ENCODE assay signal across 19 cellular contexts in genomic region chr6:143555582-143555981, GRCh38. TPM values are rescaled to one million over a fixed set of nuclear protein-coding genes. Genes with fewer than 3 reads are reported as not detected.
DNase-seq lines count a peak whose midpoint lies in the region; ATAC-seq and TF ChIP-seq lines count a peak whose summit lies in the region.
"Had no signal": no experiment of that assay in that cellular context is flagged by ENCODE, and none has a peak within 500 bp of the region (broad histone marks: within the 10 kb centered on the region; RNA-seq: fewer than 3 reads in every experiment).

No MANE protein-coding gene starts in this region.

- peak overlapping the region; percentile 66 for H2AFZ ChIP-seq in GM23248

- peak; percentile 46 for ATAC-seq in activated T-helper 17 cell treated with anti-CD3 and anti-CD28 coated beads, Interleukin-2, amount 50 U/mL, for 72 hours (replicated peaks)
- ATAC-seq in naive thymus-derived CD4-positive, alpha-beta T cell = no peak
- ATAC-seq in GM18861 (IDR thresholded peaks at IDR 0.05; ENCODE audit: unreplicated experiment) = no peak

- intact Hi-C loops in naive thymus-derived CD4-positive, alpha-beta T cell (cut with micrococcal nuclease) = loop anchor here (1.0 to 10.0 kb wide), 3 partner anchors 9 to 1081 kb away; no protein-coding TSS in a partner anchor
- intact Hi-C loops in ascending aorta (cut with DNase I) = no loop called here
- intact Hi-C loops in esophagus squamous epithelium (cut with DNase I) = no loop called here

- peak overlapping the region; percentile 82 for H3K4me3 Mint-ChIP-seq in activated T-helper 17 cell treated with anti-CD3 and anti-CD28 coated beads, Interleukin-2, amount 50 U/mL, for 72 hours
- peak overlapping the region in 9 of 10 donors; percentile 52 to 85 (median 78) for H3K4me3 Mint-ChIP-seq in naive thymus-derived CD4-positive, alpha-beta T cell
- H3K4me3 Mint-ChIP-seq: activated B cell treated with CpG ODN at 0.5 μM for 24 hours had no signal

- H3K9ac ChIP-seq in GM23248 = peak overlapping the region; percentile 9; the same call in 1 of the 2 replicates
- H3K9ac ChIP-seq: BLaER1 treated with 17β-estradiol and CSF1 and Interleukin-3, amounts not matched to agents 10 nM and 100 nM had no signal

- H3K36me3 ChIP-seq in GM23248 (ENCODE audit: low read depth) = no peaks in the 10 kb centered on the region
- H3K36me3 ChIP-seq in naive thymus-derived CD4-positive, alpha-beta T cell (ENCODE audit: control insufficient read depth in 2 of 3, insufficient read depth in 3 of 3, low read length in 3 of 3) = no peaks in the 10 kb centered on the region
- H3K36me3 ChIP-seq in ascending aorta = no peaks in the 10 kb centered on the region
- H3K36me3 ChIP-seq in esophagus squamous epithelium = no peaks in the 10 kb centered on the region

- no peaks in the 10 kb centered on the region for H4K20me1 ChIP-seq in GM23248 (ENCODE audit: insufficient read depth)

- H3K9me3 ChIP-seq in GM23248 (ENCODE audit: low read depth) (no peaks in the 10 kb centered on the region), ascending aorta (no peaks in the 10 kb centered on the region), esophagus squamous epithelium (no peaks in the 10 kb centered on the region)
- no peaks in the 10 kb centered on the region for H3K9me3 ChIP-seq in naive thymus-derived CD4-positive, alpha-beta T cell (ENCODE audit: control insufficient read depth in 2 of 3, low read length in 3 of 3)
- H3K9me3 ChIP-seq: BLaER1 treated with 17β-estradiol and CSF1 and Interleukin-3, amounts not matched to agents 10 nM and 100 nM had no signal

- DNase-seq in NCI-H2081 (lab: John Stamatoyannopoulos, UW) (peak; percentile 12 to 61), NCI-H2081 treated with DMSO at 0.1 percent for 48 hours (lab: John Stamatoyannopoulos, UW) (no peak), GM23248 (no peak), ascending aorta (ENCODE audit: low spot score in 2 of 2) (no peak), esophagus squamous epithelium (lab: John Stamatoyannopoulos, UW) (no peak)
- no peak for DNase-seq in naive thymus-derived CD4-positive, alpha-beta T cell
- DNase-seq: 8988T, activated B cell treated with CpG ODN at 0.5 μM for 24 hours, cortex of kidney, DND-41, glutamatergic neuron, kidney, NCI-H187, NCI-H524, SW 1271 had no signal

- TF ChIP-seq POLR2A in esophagus squamous epithelium (IDR thresholded peaks at IDR 0.05) = no peak

- H3K36me3 Mint-ChIP-seq in activated T-helper 17 cell treated with anti-CD3 and anti-CD28 coated beads, Interleukin-2, amount 50 U/mL, for 72 hours (ENCODE audit: low read depth) = peaks cover 10% of the 10 kb centered on the region
- peaks cover 0 to 18% (median 0%) of the 10 kb centered on the region in 5 donors for H3K36me3 Mint-ChIP-seq in naive thymus-derived CD4-positive, alpha-beta T cell
- H3K36me3 Mint-ChIP-seq: type B pancreatic cell had no signal

- no peaks in the 10 kb centered on the region for H3K79me2 ChIP-seq in GM23248 (ENCODE audit: insufficient read depth)

- no peaks in the 10 kb centered on the region for H3K9me3 Mint-ChIP-seq in activated T-helper 17 cell treated with anti-CD3 and anti-CD28 coated beads, Interleukin-2, amount 50 U/mL, for 72 hours
- no peaks in the 10 kb centered on the region for H3K9me3 Mint-ChIP-seq in naive thymus-derived CD4-positive, alpha-beta T cell
- H3K9me3 Mint-ChIP-seq: activated B cell treated with CpG ODN at 0.5 μM for 24 hours, type B pancreatic cell had no signal

- H3K27me3 ChIP-seq in GM23248 (replicated peaks; ENCODE audit: insufficient read depth) (no peaks in the 10 kb centered on the region), ascending aorta (no peaks in the 10 kb centered on the region), esophagus squamous epithelium (no peaks in the 10 kb centered on the region)
- H3K27me3 ChIP-seq in naive thymus-derived CD4-positive, alpha-beta T cell (ENCODE audit: control insufficient read depth in 2 of 2, insufficient read depth in 2 of 2, low read length in 2 of 2) = no peaks in the 10 kb centered on the region
- H3K27me3 ChIP-seq: BLaER1 treated with 17β-estradiol and CSF1 and Interleukin-3, amounts not matched to agents 10 nM and 100 nM had no signal

- H3K4me2 ChIP-seq in GM23248 (ENCODE audit: unreplicated experiment) = peak overlapping the region; percentile 50

- no peak for TF ChIP-seq CTCF in ascending aorta (IDR thresholded peaks at IDR 0.05)
- TF ChIP-seq CTCF in esophagus squamous epithelium (IDR thresholded peaks at IDR 0.05) = no peak

- peaks cover 18% of the 10 kb centered on the region for H3F3A ChIP-seq in GM23248 (ENCODE audit: insufficient read depth)

- H3K4me3 ChIP-seq in GM23248 = no peak overlapping the region
- H3K4me3 ChIP-seq in naive thymus-derived CD4-positive, alpha-beta T cell (ENCODE audit: low read length) = peak overlapping the region; percentile 7
- H3K4me3 ChIP-seq in ascending aorta = no peak overlapping the region
- H3K4me3 ChIP-seq in esophagus squamous epithelium = no peak overlapping the region
- H3K4me3 ChIP-seq: BLaER1 treated with 17β-estradiol and CSF1 and Interleukin-3, amounts not matched to agents 10 nM and 100 nM had no signal

- peak overlapping the region; percentile 82 for H3K27ac ChIP-seq in GM23248
- no peak overlapping the region for H3K27ac ChIP-seq in naive thymus-derived CD4-positive, alpha-beta T cell (ENCODE audit: low read depth, low read length)
- no peak overlapping the region for H3K27ac ChIP-seq in ascending aorta
- H3K27ac ChIP-seq in esophagus squamous epithelium = no peak overlapping the region
- H3K27ac ChIP-seq: BLaER1 treated with 17β-estradiol and CSF1 and Interleukin-3, amounts not matched to agents 10 nM and 100 nM had no signal

- peak overlapping the region; percentile 52 for H3K27ac Mint-ChIP-seq in activated T-helper 17 cell treated with anti-CD3 and anti-CD28 coated beads, Interleukin-2, amount 50 U/mL, for 72 hours
- H3K27ac Mint-ChIP-seq in naive thymus-derived CD4-positive, alpha-beta T cell = peak overlapping the region; percentile 32 to 90 (median 67)
- H3K27ac Mint-ChIP-seq: activated B cell treated with CpG ODN at 0.5 μM for 24 hours had no signal

- H3K4me1 ChIP-seq in GM23248 (ENCODE audit: insufficient read depth) = peaks cover 24% of the 10 kb centered on the region
- H3K4me1 ChIP-seq in naive thymus-derived CD4-positive, alpha-beta T cell (ENCODE audit: control insufficient read depth in 2 of 2, insufficient read depth in 2 of 2, low read length in 2 of 2) = peaks cover 20 to 54% of the 10 kb centered on the region in 2 donors
- H3K4me1 ChIP-seq in ascending aorta = no peaks in the 10 kb centered on the region
- H3K4me1 ChIP-seq in esophagus squamous epithelium = no peaks in the 10 kb centered on the region

- in situ Hi-C loops in GM23248 (cut with MboI) = no loop called here

- peaks cover 72% of the 10 kb centered on the region for H3K4me1 Mint-ChIP-seq in activated T-helper 17 cell treated with anti-CD3 and anti-CD28 coated beads, Interleukin-2, amount 50 U/mL, for 72 hours
- H3K4me1 Mint-ChIP-seq in naive thymus-derived CD4-positive, alpha-beta T cell = peaks cover 29 to 60% (median 50%) of the 10 kb centered on the region in 7 donors

- H3K9me2 ChIP-seq in GM23248 (ENCODE audit: insufficient read depth) = no peaks in the 10 kb centered on the region

- no peaks in the 10 kb centered on the region for H3K27me3 Mint-ChIP-seq in activated T-helper 17 cell treated with anti-CD3 and anti-CD28 coated beads, Interleukin-2, amount 50 U/mL, for 72 hours
- no peaks in the 10 kb centered on the region for H3K27me3 Mint-ChIP-seq in naive thymus-derived CD4-positive, alpha-beta T cell
- H3K27me3 Mint-ChIP-seq: activated B cell treated with CpG ODN at 0.5 μM for 24 hours, type B pancreatic cell had no signal

- POLR2A ChIA-PET in naive thymus-derived CD4-positive, alpha-beta T cell (lab: Charles Lee) = interaction anchor here (0.6 to 1.1 kb wide), 5 partner anchors 10 to 1354 kb away, joined by 3 read pairs; no protein-coding TSS in a partner anchor

- CTCF ChIA-PET in naive thymus-derived CD4-positive, alpha-beta T cell (lab: Charles Lee) = interaction anchor here (0.7 to 0.9 kb wide), 2 partner anchors 16 to 18 kb away, joined by 3 to 4 read pairs; no protein-coding TSS in a partner anchor

- WGBS in GM23248 (ENCODE audit: low coverage in 1 of 2, low lambda C conversion rate in 2 of 2, missing lambda C conversion rate in 2 of 2), 2 experiments = 63 to 73% methylated on average over 3 of the region's 3 CpGs
- 64 to 74% methylated on average over 3 of the region's 3 CpGs for WGBS in esophagus squamous epithelium, 2 donors

RNA-seq across cellular contexts. Expression of gene FUCA2, which starts 44.1 kb away (rescaled TPM):
- 57.2 and 63.0 TPM in 2 replicates for total RNA-seq in GM23248 (2014; rRNA removed; shearing (Covaris generic))
- polyA plus RNA-seq in GM23248 (2016; fragmentation: Nextera tagmentation; extraction: Ambion mirVana) = 108 and 111 TPM in 2 replicates
- 10 to 100 TPM; 19.3 to 32.7 TPM for total RNA-seq in activated T-helper 17 cell treated with anti-CD3 and anti-CD28 coated beads, Interleukin-2, amount 50 U/mL, for 72 hours
- 10 to 100 TPM in 2 of 5 experiments, 1 to 10 TPM in 3; 5.3 to 14.9 (median 6.7) TPM for total RNA-seq in naive thymus-derived CD4-positive, alpha-beta T cell
- 1 to 10 TPM; 4.4 to 5.4 TPM for polyA plus RNA-seq in naive thymus-derived CD4-positive, alpha-beta T cell
- total RNA-seq in ascending aorta (9.7 TPM), esophagus squamous epithelium (10 to 100 TPM; 10.5 to 21.6 (median 18.4) TPM)

Comparison
In these comparisons a context has a peak if more than half of its experiments do, and no peak if none do; other contexts are left out.
1. DNase-seq: peak in NCI-H2081 (2 of 2); none in NCI-H2081 treated with DMSO at 0.1 percent for 48 hours (single experiment), GM23248 (single experiment), naive thymus-derived CD4-positive, alpha-beta T cell (0 of 9), ascending aorta (0 of 2) and esophagus squamous epithelium (single experiment).
2. intact Hi-C loops: an anchor here in naive thymus-derived CD4-positive, alpha-beta T cell (1.0 to 10.0 kb wide); none called in ascending aorta and esophagus squamous epithelium.